10 cellular contexts compared by ENCODE assay signal in the genomic region with DNA sequence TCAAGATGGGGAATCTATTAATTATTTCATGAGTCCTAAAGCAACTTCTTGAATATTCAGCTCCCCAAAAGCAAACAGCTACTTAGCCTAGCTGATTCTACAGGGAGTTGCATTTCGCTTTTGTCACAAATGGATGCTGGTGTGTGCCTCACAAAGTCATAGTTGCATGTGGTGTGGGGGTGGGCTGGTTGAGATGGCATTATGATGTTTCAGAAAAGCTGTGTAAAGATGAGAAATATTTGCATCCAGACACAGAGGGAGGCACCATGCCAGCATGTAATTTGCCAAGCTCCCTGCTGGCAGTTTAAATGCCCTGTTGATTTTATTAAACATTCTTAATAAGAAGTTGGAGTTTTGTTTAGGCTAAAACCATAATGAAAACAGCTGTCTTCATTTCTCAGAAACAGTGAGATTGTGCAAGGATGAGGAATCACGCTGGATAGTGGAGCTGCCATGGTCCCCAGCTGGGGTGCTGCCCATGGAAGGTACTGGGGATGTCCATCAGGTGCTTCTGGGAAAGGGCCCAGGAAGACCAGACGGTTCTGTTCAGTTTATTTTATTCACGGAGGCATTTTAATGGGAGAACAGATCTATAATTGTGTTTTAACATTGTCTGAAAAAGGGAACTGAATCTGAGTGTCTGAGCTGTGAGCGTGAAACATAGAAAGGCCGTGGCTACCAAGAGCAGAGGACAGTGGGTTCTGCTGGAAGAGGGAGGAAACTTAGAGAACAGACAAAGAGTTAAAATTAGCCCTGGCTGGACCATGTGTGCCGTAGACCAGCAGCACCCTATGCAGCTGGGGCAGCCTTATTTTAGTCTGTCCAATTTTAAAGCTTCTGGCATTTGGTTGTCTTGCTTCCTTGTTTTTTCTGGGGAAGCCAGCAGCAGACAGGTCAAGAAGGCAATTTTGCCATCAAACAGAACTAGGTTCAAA.
A peak's percentile ranks its signal among the peaks of the same experiment; 100 is the strongest.
DNase-seq lines count a peak whose midpoint lies in the region; ATAC-seq, FAIRE-seq and TF ChIP-seq lines count a peak whose summit lies in the region.
"Had no signal": no experiment of that assay in that cellular context is flagged by ENCODE, and none has a peak within 500 bp of the region (broad histone marks: within the 10 kb centered on the region; RNA-seq: fewer than 3 reads in every experiment).

No MANE protein-coding gene starts in this region.

- peaks cover 17% of the 10 kb centered on the region for H3K4me1 Mint-ChIP-seq in stimulated activated memory B cell treated with anti-CD40 and anti-IgM and Interleukin-4, amounts not matched to agents 10 μg/mL and 1 μg/mL and 100 μg/mL, for 72 hours
- H3K4me1 Mint-ChIP-seq: activated CD4-positive, alpha-beta memory T cell treated with anti-CD3 and anti-CD28 coated beads, Interleukin-2, amount 10 ng/mL, durations not matched to agents 7 days and 5 days had no signal

- H3K4me3 Mint-ChIP-seq in stimulated activated memory B cell treated with anti-CD40 and anti-IgM and Interleukin-4, amounts not matched to agents 10 μg/mL and 1 μg/mL and 100 μg/mL, for 72 hours, result peak overlapping the region; percentile 34
- H3K4me3 Mint-ChIP-seq: activated CD4-positive, alpha-beta memory T cell treated with anti-CD3 and anti-CD28 coated beads, Interleukin-2, amount 10 ng/mL, durations not matched to agents 7 days and 5 days had no signal

- peak; percentile 89 for ATAC-seq in GM19372 (IDR thresholded peaks at IDR 0.05; ENCODE audit: low read depth, unreplicated experiment)
- peak; percentile 86 for ATAC-seq in HG03095 (IDR thresholded peaks at IDR 0.05; ENCODE audit: unreplicated experiment)
- peak; percentile 81 for ATAC-seq in stimulated activated memory B cell treated with anti-CD40 and anti-IgM and Interleukin-4, amounts not matched to agents 10 μg/mL and 1 μg/mL and 100 μg/mL, for 72 hours

- FAIRE-seq in HTR-8/SVneo (lab: Jason Lieb, UNC), result no peak

- H3K4me3 ChIP-seq in WERI-Rb-1 (ENCODE audit: low read depth, low read length), result no peak overlapping the region

- peaks cover 6% of the 10 kb centered on the region for H3K27me3 Mint-ChIP-seq in stimulated activated memory B cell treated with anti-CD40 and anti-IgM and Interleukin-4, amounts not matched to agents 10 μg/mL and 1 μg/mL and 100 μg/mL, for 72 hours
- H3K27me3 Mint-ChIP-seq: activated CD4-positive, alpha-beta memory T cell treated with anti-CD3 and anti-CD28 coated beads, Interleukin-2, amount 10 ng/mL, durations not matched to agents 7 days and 5 days had no signal

- peaks cover 2% of the 10 kb centered on the region for H3K9me3 Mint-ChIP-seq in stimulated activated memory B cell treated with anti-CD40 and anti-IgM and Interleukin-4, amounts not matched to agents 10 μg/mL and 1 μg/mL and 100 μg/mL, for 72 hours

- no peaks in the 10 kb centered on the region for H3K9me3 ChIP-seq in WERI-Rb-1 (ENCODE audit: severe bottlenecking)

- no peak for TF ChIP-seq CTCF in WERI-Rb-1 (IDR thresholded peaks at IDR 0.05; ENCODE audit: low read depth, low read length)

- no peaks in the 10 kb centered on the region for H3K36me3 ChIP-seq in WERI-Rb-1

- H3K27ac Mint-ChIP-seq in stimulated activated memory B cell treated with anti-CD40 and anti-IgM and Interleukin-4, amounts not matched to agents 10 μg/mL and 1 μg/mL and 100 μg/mL, for 72 hours, result peak overlapping the region; percentile 31
- H3K27ac Mint-ChIP-seq: activated CD4-positive, alpha-beta memory T cell treated with anti-CD3 and anti-CD28 coated beads, Interleukin-2, amount 10 ng/mL, durations not matched to agents 7 days and 5 days had no signal

- peaks cover 6% of the 10 kb centered on the region for H3K36me3 Mint-ChIP-seq in stimulated activated memory B cell treated with anti-CD40 and anti-IgM and Interleukin-4, amounts not matched to agents 10 μg/mL and 1 μg/mL and 100 μg/mL, for 72 hours

- no peaks in the 10 kb centered on the region for H3K27me3 ChIP-seq in WERI-Rb-1 (ENCODE audit: insufficient read depth, low read depth, severe bottlenecking)

- DNase-seq in cerebellar cortex (ENCODE audit: low spot score) (peak; percentile 57), OCI-M1 (lab: John Stamatoyannopoulos, UW) (no peak), HTR-8/SVneo (ENCODE audit: insufficient read length, low spot score) (no peak), activated T-cell treated with anti-CD3 and anti-CD28 coated beads for 4 hours (no peak), WERI-Rb-1 (no peak)
- DNase-seq: activated CD4-positive, alpha-beta memory T cell treated with anti-CD3 and anti-CD28 coated beads, Interleukin-2, amount 10 ng/mL, durations not matched to agents 7 days and 5 days had no signal

- no peak overlapping the region for H3K27ac ChIP-seq in WERI-Rb-1
- H3K27ac ChIP-seq: HL-60 had no signal
